In genomic region chr14:60344751-60345150, GRCh38 we compare ENCODE assay signal across 25 cellular contexts.
"Had no signal": no experiment of that assay in that cellular context is flagged by ENCODE, and none has a peak within 500 bp of the region (broad histone marks: within the 10 kb centered on the region; RNA-seq: fewer than 3 reads in every experiment).

No MANE protein-coding gene starts in this region.

- H3K27me3 ChIP-seq: neural progenitor cell, ovary, right atrium auricular region, right lobe of liver, transverse colon, upper lobe of left lung, vagina had no signal

- H3K9ac ChIP-seq: neural progenitor cell had no signal

- FAIRE-seq: islet of Langerhans had no signal

- H3K4me2 ChIP-seq: neural progenitor cell, smooth muscle cell had no signal

- H3K4me1 ChIP-seq: left ventricle myocardium inferior, right atrium auricular region, right lobe of liver, transverse colon, upper lobe of left lung, vagina had no signal

- H2AFZ ChIP-seq: neural progenitor cell had no signal

- H3K9me3 ChIP-seq: left ventricle myocardium inferior, neutrophil, ovary, right atrium auricular region, right lobe of liver, transverse colon, upper lobe of left lung, vagina had no signal

- H3K36me3 ChIP-seq: left ventricle myocardium inferior, neural progenitor cell, neutrophil, ovary, right atrium auricular region, right lobe of liver, transverse colon, upper lobe of left lung, vagina had no signal

- H3K4me3 ChIP-seq: left ventricle myocardium inferior, lung, neural progenitor cell, ovary, right atrium auricular region, right lobe of liver, smooth muscle cell, transverse colon, upper lobe of left lung, vagina had no signal

- H3K27ac ChIP-seq: left ventricle myocardium inferior, neural progenitor cell, neutrophil, ovary, right atrium auricular region, right lobe of liver, transverse colon, upper lobe of left lung, vagina had no signal

- DNase-seq: hypothalamus; immature natural killer cell; left ventricle myocardium inferior; mesendoderm; naive B cell; natural killer cell; nephron progenitor cell; ovary; right lobe of liver; stimulated activated CD4-positive, alpha-beta T cell treated with anti-CD3 and anti-CD28 coated beads, Interleukin-1b, Interleukin-23, amount 100 ng/mL, for 48 hours; stimulated activated CD4-positive, alpha-beta T cell treated with anti-CD3 and anti-CD28 coated beads, Interleukin-2, amount 100 ng/mL, for 48 hours; stimulated activated CD4-positive, alpha-beta T cell treated with anti-CD3 and anti-CD28 coated beads, Interleukin-4, amount 100 ng/mL, for 4 hours; stimulated activated CD8-positive, alpha-beta memory T cell treated with anti-CD3 and anti-CD28 coated beads, Interleukin-4, amount 100 ng/mL, for 48 hours; stimulated activated naive CD4-positive, alpha-beta T cell treated with Interleukin-2 at 50 U/mL for 16 hours; stimulated activated naive CD8-positive, alpha-beta T cell treated with anti-CD3 and anti-CD28 coated beads, Interleukin-15, amount 100 ng/mL, for 72 hours; substantia nigra; transverse colon; upper lobe of left lung had no signal
